8 cellular contexts compared by ENCODE assay signal in the genomic region with DNA sequence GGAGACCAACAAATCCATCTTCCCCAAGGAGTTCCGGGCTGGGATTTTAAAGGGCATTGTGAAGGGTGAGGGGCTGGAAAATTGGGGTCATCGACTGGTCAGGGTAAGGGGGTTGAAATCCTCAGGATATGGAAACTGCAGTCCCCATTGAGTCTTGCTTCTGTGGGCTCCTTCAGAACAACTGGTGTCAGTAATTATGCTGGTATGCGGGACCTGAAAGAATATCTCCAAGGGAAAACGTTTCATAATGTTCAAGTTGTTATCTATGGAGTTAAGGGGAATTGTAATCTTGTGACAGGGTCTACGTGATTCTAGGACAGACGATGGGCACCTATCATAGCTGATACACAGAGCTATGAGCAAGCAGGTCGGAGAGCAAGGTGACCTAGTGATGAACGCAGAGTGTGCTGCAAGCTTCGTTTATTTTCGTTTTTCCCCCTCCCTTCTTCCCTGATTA. TPM values are rescaled to one million over a fixed set of nuclear protein-coding genes. Genes with fewer than 3 reads are reported as not detected.
DNase-seq lines count a peak whose midpoint lies in the region; ATAC-seq and TF ChIP-seq lines count a peak whose summit lies in the region.

No MANE protein-coding gene starts in this region.

- H3K27me3 ChIP-seq in foreskin keratinocyte = no peaks in the 10 kb centered on the region
- H3K27me3 ChIP-seq in skeletal muscle tissue (ENCODE audit: control insufficient read depth in 3 of 3, insufficient read depth in 3 of 3, low read length in 3 of 3) = no peaks in the 10 kb centered on the region

- H3K9ac ChIP-seq in skeletal muscle tissue (ENCODE audit: low read depth in 1 of 3, low read length in 3 of 3) = peak overlapping the region; percentile 35 to 65 (median 36)

- H3K4me1 ChIP-seq in foreskin keratinocyte = peaks cover 10% of the 10 kb centered on the region
- H3K4me1 ChIP-seq in skeletal muscle tissue (ENCODE audit: control insufficient read depth in 3 of 3, insufficient read depth in 3 of 3, low read length in 3 of 3) = peaks cover 13 to 19% (median 15%) of the 10 kb centered on the region in 3 donors

- peak overlapping the region; percentile 72 to 91 (median 84) for H3K4me3 ChIP-seq in skeletal muscle tissue (ENCODE audit: low read length in 3 of 3)

- H3K27ac ChIP-seq in foreskin keratinocyte (peak overlapping the region; percentile 87), skeletal muscle tissue (ENCODE audit: low read depth, low read length) (peak overlapping the region; percentile 33)

- TF ChIP-seq CTCF in foreskin keratinocyte (conservative IDR thresholded peaks at IDR 0.05) = no peak

- peaks cover 13 to 19% (median 17%) of the 10 kb centered on the region in 3 donors for H3K36me3 ChIP-seq in skeletal muscle tissue (ENCODE audit: control insufficient read depth in 3 of 3, insufficient read depth in 3 of 3, low read length in 3 of 3)

- H3K9me3 ChIP-seq in skeletal muscle tissue (ENCODE audit: control insufficient read depth in 3 of 3, low read length in 3 of 3) = no peaks in the 10 kb centered on the region

- no peak for DNase-seq in foreskin keratinocyte
- no peak for DNase-seq in AG08395 (ENCODE audit: low spot score)
- DNase-seq in Ammon's horn (ENCODE audit: low spot score) = no peak
- DNase-seq in GM19238 (ENCODE audit: insufficient read length, low spot score) = no peak

- peak; percentile 24 for ATAC-seq in GM18519 (IDR thresholded peaks at IDR 0.05; ENCODE audit: low FRiP score, unreplicated experiment)
- ATAC-seq in HG02759 (IDR thresholded peaks at IDR 0.05; ENCODE audit: unreplicated experiment) = peak; percentile 35
- ATAC-seq in SK-N-SH treated with all-trans-retinoic acid at 6 μM for 48 hours = no peak; the same call in 2 of the 3 replicates
- ATAC-seq in foreskin keratinocyte = no peak

TF ChIP-seq in SK-N-SH treated with all-trans-retinoic acid at 6 μM for 48 hours, 23 proteins besides CTCF, POLR2A, EP300 and RAD21:
- TF ChIP-seq POU6F1 (CRISPR knock-in tag; IDR thresholded peaks at IDR 0.05; ENCODE audit: borderline replicate concordance, low read depth) = no peak
- no peak for TF ChIP-seq BACH2 (CRISPR knock-in tag; IDR thresholded peaks at IDR 0.05; ENCODE audit: borderline replicate concordance)
- TF ChIP-seq TOX (CRISPR knock-in tag; IDR thresholded peaks at IDR 0.05; ENCODE audit: borderline replicate concordance) = no peak
- no peak for TF ChIP-seq CSRNP3 (CRISPR knock-in tag; IDR thresholded peaks at IDR 0.05)
- TF ChIP-seq RARB (CRISPR knock-in tag; IDR thresholded peaks at IDR 0.05) = no peak
- no peak for TF ChIP-seq GLIS3 (CRISPR knock-in tag; IDR thresholded peaks at IDR 0.05)
- TF ChIP-seq TSHZ2 (CRISPR knock-in tag; IDR thresholded peaks at IDR 0.05) = 0 out of 2 replicates have a peak, but pooled peaks have one; percentile 26
TF ChIP-seq in SK-N-SH treated with all-trans-retinoic acid at 6 μM for 48 hours: peak in this region for 1.

RNA-seq across cellular contexts. Expression of gene RHBDD2, which starts 0.5 kb away (rescaled TPM):
- total RNA-seq in foreskin keratinocyte (26.2 and 30.4 TPM in 2 replicates), skeletal muscle tissue (7.8 TPM)
- 37.6 and 47.1 TPM in 2 replicates for polyA plus RNA-seq in foreskin keratinocyte

RNA-seq across cellular contexts. Expression of gene POR, which starts 36.6 kb away (rescaled TPM):
- total RNA-seq in foreskin keratinocyte (44.7 and 45.4 TPM in 2 replicates), skeletal muscle tissue (42.8 TPM)
- polyA plus RNA-seq in foreskin keratinocyte = 44.0 and 44.5 TPM in 2 replicates

Comparison
In these comparisons a context has a peak if more than half of its experiments do, and no peak if none do; other contexts are left out.
1. ATAC-seq: peak in GM18519 (single experiment) and HG02759 (single experiment); none in SK-N-SH treated with all-trans-retinoic acid at 6 μM for 48 hours (single experiment) and foreskin keratinocyte (single experiment).